ENCODE assay signal across 9 cellular contexts in the genomic region with DNA sequence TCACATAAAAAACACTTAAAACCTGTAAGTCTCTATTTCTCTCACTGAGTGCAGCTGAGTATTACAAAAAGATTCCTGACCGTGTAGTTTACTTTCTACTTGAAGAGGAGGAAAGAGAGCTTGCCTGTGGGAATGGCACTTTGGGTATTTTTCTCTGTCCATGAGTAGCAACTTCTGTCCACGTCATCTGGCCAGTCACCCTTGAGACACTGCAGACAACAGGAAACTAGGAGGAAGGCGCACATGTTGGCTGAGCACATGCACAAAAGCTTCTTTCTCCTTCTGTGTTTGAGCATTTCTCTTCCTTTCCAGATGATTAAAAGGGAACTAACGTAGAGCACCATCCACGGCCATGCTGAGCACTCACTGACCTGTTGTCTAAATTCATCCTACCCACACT. TPM values are rescaled to one million over a fixed set of nuclear protein-coding genes. Genes with fewer than 3 reads are reported as not detected.
DNase-seq lines count a peak whose midpoint lies in the region; TF ChIP-seq lines count a peak whose summit lies in the region.
"Had no signal": no experiment of that assay in that cellular context is flagged by ENCODE, and none has a peak within 500 bp of the region (broad histone marks: within the 10 kb centered on the region; RNA-seq: fewer than 3 reads in every experiment).

No MANE protein-coding gene starts in this region.

- DNase-seq in EL (peak; percentile 51), Peyer's patch (peak in 2 of 3 donors; percentile 68 to 69), epithelial cell of prostate (ENCODE audit: low read depth, low spot score) (no peak), osteoblast (ENCODE audit: insufficient read length, low spot score, missing footprints) (peak; percentile 65), glomerular visceral epithelial cell (ENCODE audit: extremely low spot score) (no peak), PC-9 (no peak), uterus (no peak), 8988T (no peak)

- H2AFZ ChIP-seq in osteoblast (ENCODE audit: low read length) (peak overlapping the region; percentile 42), PC-9 (no peak overlapping the region)

- H3K27ac ChIP-seq in Peyer's patch (peak overlapping the region; percentile 26 to 93 (median 60)), epithelial cell of prostate (peak overlapping the region; percentile 71), osteoblast (ENCODE audit: low read depth, low read length) (peak overlapping the region; percentile 70), PC-9 (no peak overlapping the region), uterus (peak overlapping the region in 1 of 2 donors; percentile 34)

- peaks cover 0 to 27% (median 0%) of the 10 kb centered on the region in 3 donors for H3K36me3 ChIP-seq in Peyer's patch
- no peaks in the 10 kb centered on the region for H3K36me3 ChIP-seq in osteoblast (ENCODE audit: insufficient read depth, low read length)
- H3K36me3 ChIP-seq in PC-9 (ENCODE audit: low read depth) = no peaks in the 10 kb centered on the region
- no peaks in the 10 kb centered on the region for H3K36me3 ChIP-seq in uterus
- H3K36me3 ChIP-seq: gastrocnemius medialis had no signal

- H3K4me1 ChIP-seq in Peyer's patch = peaks cover 0 to 19% (median 10%) of the 10 kb centered on the region in 4 donors
- peaks cover 26% of the 10 kb centered on the region for H3K4me1 ChIP-seq in osteoblast (ENCODE audit: insufficient read depth, low read length)
- H3K4me1 ChIP-seq in PC-9 (replicated peaks; ENCODE audit: insufficient read depth) = no peaks in the 10 kb centered on the region
- no peaks in the 10 kb centered on the region for H3K4me1 ChIP-seq in uterus
- H3K4me1 ChIP-seq: gastrocnemius medialis had no signal

- H3K9me2 ChIP-seq in PC-9 (ENCODE audit: insufficient read depth) = no peaks in the 10 kb centered on the region

- no TSS peak for BruUV-seq in PC-9 (replicated peaks; lab: Mats Ljungman, UMichigan)

- H3K27me3 ChIP-seq in Peyer's patch (no peaks in the 10 kb centered on the region), osteoblast (ENCODE audit: insufficient read depth, low read length) (no peaks in the 10 kb centered on the region), PC-9 (ENCODE audit: insufficient read depth, low read depth) (0 out of 2 replicates have a peak, but pooled peaks cover 6% of the 10 kb centered on the region), uterus (no peaks in the 10 kb centered on the region)
- H3K27me3 ChIP-seq: gastrocnemius medialis had no signal

- intact Hi-C loops in PC-9 (cut with micrococcal nuclease; ENCODE audit: unreplicated experiment) = no loop called here
- intact Hi-C loops in uterus (cut with DNase I; ENCODE audit: low total_unique reads) = no loop called here

- TF ChIP-seq POLR2A in Peyer's patch (IDR thresholded peaks at IDR 0.05) (no peak), uterus (IDR thresholded peaks at IDR 0.05) (no peak)

- no peaks in the 10 kb centered on the region for H3K79me2 ChIP-seq in osteoblast (ENCODE audit: insufficient read depth, low read length)
- no peaks in the 10 kb centered on the region for H3K79me2 ChIP-seq in PC-9 (ENCODE audit: low read depth)

- H3K9me3 ChIP-seq in Peyer's patch = no peaks in the 10 kb centered on the region
- H3K9me3 ChIP-seq in osteoblast (ENCODE audit: low read depth, low read length) = no peaks in the 10 kb centered on the region
- no peaks in the 10 kb centered on the region for H3K9me3 ChIP-seq in PC-9 (ENCODE audit: insufficient read depth, low read depth)
- H3K9me3 ChIP-seq in uterus = no peaks in the 10 kb centered on the region
- H3K9me3 ChIP-seq: gastrocnemius medialis had no signal

- H3F3A ChIP-seq in PC-9 (ENCODE audit: insufficient read depth, low read depth) = no peaks in the 10 kb centered on the region

- no peak overlapping the region for H3K4me3 ChIP-seq in Peyer's patch
- H3K4me3 ChIP-seq in osteoblast (ENCODE audit: insufficient read depth, low read length) = no peak overlapping the region
- H3K4me3 ChIP-seq in PC-9 = no peak overlapping the region
- H3K4me3 ChIP-seq in uterus = no peak overlapping the region
- H3K4me3 ChIP-seq: gastrocnemius medialis had no signal

- TF ChIP-seq CTCF in Peyer's patch (IDR thresholded peaks at IDR 0.05) (no peak), osteoblast (IDR thresholded peaks at IDR 0.05; ENCODE audit: extremely low read depth, low read depth, low read length) (no peak), PC-9 (conservative IDR thresholded peaks at IDR 0.05) (no peak), uterus (IDR thresholded peaks at IDR 0.05) (no peak)

- H3K4me2 ChIP-seq in osteoblast (ENCODE audit: insufficient read depth, low read length) (peak overlapping the region; percentile 15), PC-9 (no peak overlapping the region)

- CTCF ChIA-PET in PC-9 (lab: Charles Lee) = no interaction called here

- POLR2A ChIA-PET in PC-9 (lab: Charles Lee; ENCODE audit: unreplicated experiment) = no interaction called here

- H4K20me1 ChIP-seq in osteoblast (ENCODE audit: insufficient read depth, low read length) = no peaks in the 10 kb centered on the region
- no peaks in the 10 kb centered on the region for H4K20me1 ChIP-seq in PC-9 (ENCODE audit: insufficient read depth)

RNA-seq across cellular contexts. Expression of gene STARD5, which starts 19.7 kb away (rescaled TPM):
- total RNA-seq in Peyer's patch (10 to 100 TPM; 37.8 to 39.6 (median 38.7) TPM), osteoblast (5.9 and 6.5 TPM in 2 replicates), PC-9 (2021) (0.41 and 0.80 TPM in 2 replicates), uterus (10 to 100 TPM in 3 of 4 donors, 1 to 10 TPM in 1; 8.5 to 20.6 (median 19.7) TPM)

Comparison
In these comparisons a context has a peak if more than half of its experiments do, and no peak if none do; other contexts are left out.
1. DNase-seq: peak in EL (single experiment), Peyer's patch (2 of 3) and osteoblast (single experiment); none in epithelial cell of prostate (single experiment), glomerular visceral epithelial cell (single experiment), PC-9 (0 of 2), uterus (0 of 2) and 8988T (single experiment).